Comparison of ENCODE assay signal across 7 cellular contexts in genomic region chr4:40645576-40645975, GRCh38.
"Had no signal": no experiment of that assay in that cellular context is flagged by ENCODE, and none has a peak within 500 bp of the region (broad histone marks: within the 10 kb centered on the region; RNA-seq: fewer than 3 reads in every experiment).

No MANE protein-coding gene starts in this region.

- H3K27ac Mint-ChIP-seq: H9, IgD-negative memory B cell had no signal

- H3K9me3 Mint-ChIP-seq: H9, IgD-negative memory B cell had no signal

- H2AFZ ChIP-seq: GM23248 had no signal

- H3K27ac ChIP-seq: GM23248, HL-60 had no signal

- DNase-seq: GM23248, H9, HCEC 1CT, KBM-7 had no signal

- H3K9ac ChIP-seq: GM23248 had no signal

- H3K4me3 ChIP-seq: GM23248 had no signal

- H3K4me1 Mint-ChIP-seq: IgD-negative memory B cell had no signal

- H3K36me3 Mint-ChIP-seq: IgD-negative memory B cell had no signal

- H3K27me3 Mint-ChIP-seq: IgD-negative memory B cell had no signal

- ATAC-seq: HepG2 had no signal

- H3K4me3 Mint-ChIP-seq: H9, IgD-negative memory B cell had no signal
